Comparison of ENCODE assay signal across 36 cellular contexts in genomic region chr16:54974391-54974790, GRCh38. TPM values are rescaled to one million over a fixed set of nuclear protein-coding genes. Genes with fewer than 3 reads are reported as not detected.
"Had no signal": no experiment of that assay in that cellular context is flagged by ENCODE, and none has a peak within 500 bp of the region (broad histone marks: within the 10 kb centered on the region; RNA-seq: fewer than 3 reads in every experiment).

No MANE protein-coding gene starts in this region.

- H3K9me3 ChIP-seq: ascending aorta, Peyer's patch had no signal

- H3K36me3 Mint-ChIP-seq: activated CD8-positive, alpha-beta memory T cell treated with anti-CD3 and anti-CD28 coated beads, Interleukin-2, amount 10 ng/mL, durations not matched to agents 7 days and 5 days; activated naive CD8-positive, alpha-beta T cell treated with anti-CD3 and anti-CD28 coated beads, Interleukin-2, amount 10 ng/mL, durations not matched to agents 7 days and 5 days had no signal

- H3K4me3 Mint-ChIP-seq: activated CD4-positive, alpha-beta memory T cell treated with anti-CD3 and anti-CD28 coated beads, Interleukin-2, amount 10 ng/mL, durations not matched to agents 7 days and 5 days; activated CD8-positive, alpha-beta memory T cell treated with anti-CD3 and anti-CD28 coated beads, Interleukin-2, amount 10 ng/mL, durations not matched to agents 7 days and 5 days; activated naive CD8-positive, alpha-beta T cell treated with anti-CD3 and anti-CD28 coated beads, Interleukin-2, amount 10 ng/mL, durations not matched to agents 7 days and 5 days; central memory CD8-positive, alpha-beta T cell had no signal

- H3K27me3 Mint-ChIP-seq: activated CD4-positive, alpha-beta memory T cell treated with anti-CD3 and anti-CD28 coated beads, Interleukin-2, amount 10 ng/mL, durations not matched to agents 7 days and 5 days; activated CD8-positive, alpha-beta memory T cell treated with anti-CD3 and anti-CD28 coated beads, Interleukin-2, amount 10 ng/mL, durations not matched to agents 7 days and 5 days had no signal

- ATAC-seq: activated CD8-positive, alpha-beta memory T cell treated with anti-CD3 and anti-CD28 coated beads, Interleukin-2, amount 10 ng/mL, durations not matched to agents 7 days and 5 days; PC-3; SK-N-SH treated with all-trans-retinoic acid at 6 μM for 48 hours had no signal

- DNase-seq: activated CD4-positive, alpha-beta memory T cell treated with anti-CD3 and anti-CD28 coated beads, Interleukin-2, amount 10 ng/mL, durations not matched to agents 7 days and 5 days; activated CD4-positive, alpha-beta T cell treated with anti-CD3 and anti-CD28 coated beads for 1 hour; activated CD4-positive, alpha-beta T cell treated with anti-CD3 and anti-CD28 coated beads for 48 hours; activated CD4-positive, CD25-positive, alpha-beta regulatory T cell; activated CD8-positive, alpha-beta memory T cell treated with anti-CD3 and anti-CD28 coated beads for 24 hours; activated CD8-positive, alpha-beta memory T cell treated with anti-CD3 and anti-CD28 coated beads, Interleukin-2, amount 10 ng/mL, durations not matched to agents 7 days and 5 days; activated CD8-positive, alpha-beta memory T cell treated with anti-CD3 and anti-CD28 coated beads, Interleukin-2, amount 50 U/mL, for 48 hours; activated effector memory CD4-positive, alpha-beta T cell treated with Interleukin-2 at 50 U/mL for 16 hours; activated naive CD4-positive, alpha-beta T cell; activated naive CD4-positive, alpha-beta T cell treated with anti-CD3 and anti-CD28 coated beads, Interleukin-2, amount 50 U/mL, for 16 hours; activated naive CD8-positive, alpha-beta T cell treated with anti-CD3 and anti-CD28 coated beads, Interleukin-2, amount 10 ng/mL, durations not matched to agents 7 days and 5 days; activated T-cell treated with anti-CD3 and anti-CD28 coated beads, Interleukin-2, amount 50 U/mL, for 48 hours; amygdala; MM.1S; MV-4-11; NCI-H1092; NCI-H146; NCI-H187; NCI-H2029 treated with DMSO at 0.1 percent for 48 hours; NCI-H2107; NCI-H226; NCI-H524 treated with DMSO at 0.1 percent for 48 hours; NK-92 treated with Interleukin-12 subunit alpha and Interleukin-12 subunit beta, amount 100 ng/mL, for 24 hours; PC-3; Peyer's patch; RPMI8226; SHP77 treated with DMSO at 0.1 percent for 48 hours; SW 1271; T-helper 1 cell; T-helper 2 cell; T-helper 9 cell; WERI-Rb-1 had no signal

- H3K27ac ChIP-seq: ascending aorta, cardiac muscle cell, Peyer's patch, WERI-Rb-1 had no signal

- H3K27me3 ChIP-seq: ascending aorta, cardiac muscle cell, Peyer's patch had no signal

- H3K9me3 Mint-ChIP-seq: activated CD4-positive, alpha-beta memory T cell treated with anti-CD3 and anti-CD28 coated beads, Interleukin-2, amount 10 ng/mL, durations not matched to agents 7 days and 5 days; activated naive CD8-positive, alpha-beta T cell treated with anti-CD3 and anti-CD28 coated beads, Interleukin-2, amount 10 ng/mL, durations not matched to agents 7 days and 5 days had no signal

- H3K4me3 ChIP-seq: ascending aorta, cardiac muscle cell, Peyer's patch had no signal

- H3K4me1 Mint-ChIP-seq: activated CD4-positive, alpha-beta memory T cell treated with anti-CD3 and anti-CD28 coated beads, Interleukin-2, amount 10 ng/mL, durations not matched to agents 7 days and 5 days; activated CD8-positive, alpha-beta memory T cell treated with anti-CD3 and anti-CD28 coated beads, Interleukin-2, amount 10 ng/mL, durations not matched to agents 7 days and 5 days; activated naive CD8-positive, alpha-beta T cell treated with anti-CD3 and anti-CD28 coated beads, Interleukin-2, amount 10 ng/mL, durations not matched to agents 7 days and 5 days; central memory CD8-positive, alpha-beta T cell had no signal

- H3K4me1 ChIP-seq: ascending aorta, Peyer's patch had no signal

- H3K27ac Mint-ChIP-seq: activated CD4-positive, alpha-beta memory T cell treated with anti-CD3 and anti-CD28 coated beads, Interleukin-2, amount 10 ng/mL, durations not matched to agents 7 days and 5 days; activated CD8-positive, alpha-beta memory T cell treated with anti-CD3 and anti-CD28 coated beads, Interleukin-2, amount 10 ng/mL, durations not matched to agents 7 days and 5 days; activated naive CD8-positive, alpha-beta T cell treated with anti-CD3 and anti-CD28 coated beads, Interleukin-2, amount 10 ng/mL, durations not matched to agents 7 days and 5 days had no signal

- H3K36me3 ChIP-seq: ascending aorta, cardiac muscle cell, Peyer's patch, WERI-Rb-1 had no signal

RNA-seq across cellular contexts. Expression of gene IRX5, which starts 43.7 kb away (rescaled TPM):
- total RNA-seq: activated CD8-positive, alpha-beta memory T cell treated with anti-CD3 and anti-CD28 coated beads, Interleukin-2, amount 10 ng/mL, durations not matched to agents 7 days and 5 days; activated naive CD8-positive, alpha-beta T cell treated with anti-CD3 and anti-CD28 coated beads, Interleukin-2, amount 10 ng/mL, durations not matched to agents 7 days and 5 days; ascending aorta; Peyer's patch had no signal
